In genomic region chr10:65497837-65498236, GRCh38 we compare ENCODE assay signal across 10 cellular contexts.
"Had no signal": no experiment of that assay in that cellular context is flagged by ENCODE, and none has a peak within 500 bp of the region (broad histone marks: within the 10 kb centered on the region; RNA-seq: fewer than 3 reads in every experiment).

No MANE protein-coding gene starts in this region.

- H3K27ac Mint-ChIP-seq: HFFc6, IgD-negative memory B cell had no signal

- FAIRE-seq: HepG2 had no signal

- H3K4me3 ChIP-seq: GM23248, HAP-1 had no signal

- H3K27ac ChIP-seq: GM23248, HL-60 had no signal

- H3K27me3 Mint-ChIP-seq: IgD-negative memory B cell had no signal

- H3K36me3 ChIP-seq: HAP-1 had no signal

- H3K4me3 Mint-ChIP-seq: HFFc6, IgD-negative memory B cell had no signal

- H3K9ac ChIP-seq: GM23248 had no signal

- H3K9me3 ChIP-seq: HAP-1 had no signal

- H3K36me3 Mint-ChIP-seq: IgD-negative memory B cell had no signal

- H2AFZ ChIP-seq: GM23248 had no signal

- DNase-seq: GM23248, GOT3, H7, HFFc6, KBM-7 had no signal

- H3K4me1 Mint-ChIP-seq: IgD-negative memory B cell had no signal

- ATAC-seq: HCT116, HepG2 had no signal
